In the genomic region with DNA sequence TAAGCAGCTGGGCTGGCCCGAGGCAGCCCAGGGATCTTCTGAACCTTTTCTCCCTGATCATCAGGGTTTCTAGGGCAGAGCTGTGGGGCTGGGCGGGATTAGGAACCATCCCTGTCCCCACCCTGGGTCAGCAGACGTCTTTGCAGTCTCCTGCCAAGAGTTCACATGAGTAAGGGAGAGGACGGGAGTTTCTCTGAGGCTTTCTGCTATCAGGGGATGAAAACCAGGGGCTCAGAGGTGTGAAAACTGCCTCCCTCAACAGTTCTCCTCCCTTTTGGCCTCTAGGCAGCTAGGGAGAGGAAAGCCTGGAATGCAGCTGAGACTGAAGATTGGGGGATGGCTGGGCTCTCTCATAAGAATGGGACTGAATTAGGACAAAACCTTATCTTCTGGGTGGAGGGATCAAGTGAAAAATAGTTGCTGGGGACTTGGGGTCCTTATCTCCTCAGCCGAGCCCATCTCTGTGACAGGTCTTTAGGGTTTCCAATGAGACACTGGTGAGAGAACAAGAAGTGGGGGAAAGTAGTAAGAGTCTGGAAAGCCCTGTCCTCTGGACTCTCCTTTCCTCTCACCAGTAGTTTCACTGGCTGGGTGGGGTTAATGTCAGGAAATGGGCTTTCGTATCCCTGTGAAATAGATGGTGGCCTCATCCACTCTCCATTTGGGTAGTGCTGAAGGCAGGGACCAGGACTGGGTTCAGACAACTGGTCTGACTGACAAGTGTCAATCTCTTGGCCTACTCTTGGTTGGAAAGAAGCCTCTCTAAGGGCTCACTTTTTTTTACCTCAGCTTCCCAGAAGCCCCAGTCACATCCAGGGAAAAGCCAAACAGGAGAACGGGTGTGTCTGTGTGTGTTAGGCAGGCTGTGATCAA, we compare ENCODE assay signal across 17 cellular contexts. TPM values are rescaled to one million over a fixed set of nuclear protein-coding genes. Genes with fewer than 3 reads are reported as not detected.
DNase-seq lines count a peak whose midpoint lies in the region; ATAC-seq and TF ChIP-seq lines count a peak whose summit lies in the region.
"Had no signal": no experiment of that assay in that cellular context is flagged by ENCODE, and none has a peak within 500 bp of the region (broad histone marks: within the 10 kb centered on the region; RNA-seq: fewer than 3 reads in every experiment).

No MANE protein-coding gene starts in this region.

- H3K27me3 ChIP-seq in PC-9 (ENCODE audit: insufficient read depth, low read depth): no peaks in the 10 kb centered on the region
- H3K27me3 ChIP-seq in testis: no peaks in the 10 kb centered on the region

- H3K9me3 ChIP-seq in PC-9 (ENCODE audit: insufficient read depth, low read depth) (no peaks in the 10 kb centered on the region), testis (no peaks in the 10 kb centered on the region)
- H3K9me3 ChIP-seq: lower lobe of right lung had no signal

- no peak for DNase-seq in PC-9
- DNase-seq in endothelial cell (ENCODE audit: low spot score): no peak
- DNase-seq in testis: peak; percentile 70
- DNase-seq: activated CD4-positive, CD25-positive, alpha-beta regulatory T cell; activated CD8-positive, alpha-beta memory T cell treated with anti-CD3 and anti-CD28 coated beads, Interleukin-2, amount 50 U/mL, for 4 hours; activated naive CD8-positive, alpha-beta T cell treated with anti-CD3 and anti-CD28 coated beads, Interleukin-2, amount 10 ng/mL, durations not matched to agents 7 days and 5 days; C1 segment of cervical spinal cord; DND-41; KBM-7; lower lobe of right lung; NCI-H446; stimulated activated naive CD8-positive, alpha-beta T cell treated with anti-CD3 and anti-CD28 coated beads, Interleukin-15, Interleukin-2, amounts not matched to agents 100 U/mL and 50 U/mL, for 24 hours had no signal

- H3K27ac ChIP-seq in PC-9 (no peak overlapping the region), testis (peak overlapping the region in 1 of 2 donors; percentile 12)
- H3K27ac ChIP-seq: lower lobe of right lung had no signal

- H2AFZ ChIP-seq in PC-9: no peak overlapping the region

- H3K36me3 Mint-ChIP-seq in endothelial cell (ENCODE audit: low read depth, unreplicated experiment) (peaks cover 29% of the 10 kb centered on the region), nephron (ENCODE audit: low read depth) (peaks cover 7% of the 10 kb centered on the region)
- H3K36me3 Mint-ChIP-seq: activated naive CD8-positive, alpha-beta T cell treated with anti-CD3 and anti-CD28 coated beads, Interleukin-2, amount 10 ng/mL, durations not matched to agents 7 days and 5 days had no signal

- ATAC-seq in GM21786 (IDR thresholded peaks at IDR 0.05; ENCODE audit: unreplicated experiment) (no peak), GM21576 (IDR thresholded peaks at IDR 0.05; ENCODE audit: unreplicated experiment) (no peak), GM18520 (IDR thresholded peaks at IDR 0.05; ENCODE audit: unreplicated experiment) (no peak)
- ATAC-seq: lower lobe of right lung; stimulated activated naive CD8-positive, alpha-beta T cell treated with anti-CD3 and anti-CD28 coated beads, Interleukin-15, Interleukin-2, amounts not matched to agents 100 U/mL and 50 U/mL, for 24 hours had no signal

- CTCF ChIA-PET in PC-9 (lab: Charles Lee): no interaction called here

- POLR2A ChIA-PET in PC-9 (lab: Charles Lee; ENCODE audit: unreplicated experiment): no interaction called here

- peak overlapping the region; percentile 11 for H3K27ac Mint-ChIP-seq in endothelial cell (ENCODE audit: unreplicated experiment)
- H3K27ac Mint-ChIP-seq in nephron: peak overlapping the region in 2 of 3 experiments; percentile 51 to 60
- H3K27ac Mint-ChIP-seq: activated naive CD8-positive, alpha-beta T cell treated with anti-CD3 and anti-CD28 coated beads, Interleukin-2, amount 10 ng/mL, durations not matched to agents 7 days and 5 days had no signal

- H3K36me3 ChIP-seq in PC-9 (ENCODE audit: low read depth) (no peaks in the 10 kb centered on the region), testis (ENCODE audit: low read depth, missing control alignments) (no peaks in the 10 kb centered on the region)

- H3K4me1 ChIP-seq in PC-9 (replicated peaks; ENCODE audit: insufficient read depth) (peaks cover 26% of the 10 kb centered on the region), testis (peaks cover 19% of the 10 kb centered on the region)

- intact Hi-C loops in PC-9 (cut with micrococcal nuclease; ENCODE audit: unreplicated experiment) (loop anchor here (5.0 kb wide), 1 partner anchor 370 kb away; the partner anchor contains the start of gene HOXC8), testis (cut with DNase I; ENCODE audit: low total_unique reads) (loop anchor here (10.0 kb wide), 1 partner anchor 152 kb away; no protein-coding TSS in a partner anchor)

- H3K79me2 ChIP-seq in PC-9 (ENCODE audit: low read depth): no peaks in the 10 kb centered on the region

- H3K27me3 Mint-ChIP-seq in endothelial cell (ENCODE audit: unreplicated experiment) (peaks cover 19% of the 10 kb centered on the region), nephron (ENCODE audit: low read depth) (peaks cover 6% of the 10 kb centered on the region)

- no peaks in the 10 kb centered on the region for H4K20me1 ChIP-seq in PC-9 (ENCODE audit: insufficient read depth)

- TF ChIP-seq POLR2A in testis (IDR thresholded peaks at IDR 0.05): no peak

- BruUV-seq in PC-9 (replicated peaks; lab: Mats Ljungman, UMichigan): TSS peak; percentile 18

- no peaks in the 10 kb centered on the region for H3K9me3 Mint-ChIP-seq in endothelial cell (ENCODE audit: unreplicated experiment)
- no peaks in the 10 kb centered on the region for H3K9me3 Mint-ChIP-seq in nephron
- H3K9me3 Mint-ChIP-seq: activated naive CD8-positive, alpha-beta T cell treated with anti-CD3 and anti-CD28 coated beads, Interleukin-2, amount 10 ng/mL, durations not matched to agents 7 days and 5 days had no signal

- TF ChIP-seq CTCF in PC-9 (conservative IDR thresholded peaks at IDR 0.05) (no peak), endothelial cell (IDR thresholded peaks at IDR 0.05; ENCODE audit: unreplicated experiment) (no peak), nephron (IDR thresholded peaks at IDR 0.05; ENCODE audit: unreplicated experiment in 3 of 3) (no peak), testis (IDR thresholded peaks at IDR 0.05) (no peak)

- H3K4me3 Mint-ChIP-seq in endothelial cell (ENCODE audit: unreplicated experiment) (peak overlapping the region; percentile 70), nephron (peak overlapping the region; percentile 70 to 89 (median 73))
- H3K4me3 Mint-ChIP-seq: activated naive CD8-positive, alpha-beta T cell treated with anti-CD3 and anti-CD28 coated beads, Interleukin-2, amount 10 ng/mL, durations not matched to agents 7 days and 5 days had no signal

- peaks cover 40% of the 10 kb centered on the region for H3K4me1 Mint-ChIP-seq in endothelial cell (ENCODE audit: unreplicated experiment)
- H3K4me1 Mint-ChIP-seq in nephron: peaks cover 64% of the 10 kb centered on the region

- H3K4me3 ChIP-seq in PC-9 (no peak overlapping the region), testis (no peak overlapping the region)
- H3K4me3 ChIP-seq: lower lobe of right lung, smooth muscle cell had no signal

- no peak overlapping the region for H3K4me2 ChIP-seq in PC-9
- H3K4me2 ChIP-seq: smooth muscle cell had no signal

- H3F3A ChIP-seq in PC-9 (ENCODE audit: insufficient read depth, low read depth): peaks cover 21% of the 10 kb centered on the region; the same call in 1 of the 2 replicates

- 63 to 72% methylated on average over 7 of the region's 7 CpGs for WGBS in testis, 2 donors

- H3K9me2 ChIP-seq in PC-9 (ENCODE audit: insufficient read depth): no peaks in the 10 kb centered on the region

RNA-seq across cellular contexts. Expression of gene ZNF385A, which starts 7.7 kb away (rescaled TPM):
- 17.2 and 18.0 TPM in 2 replicates for total RNA-seq in PC-9 (2021)
- total RNA-seq in endothelial cell (ENCODE audit: unreplicated experiment): 15.6 TPM
- total RNA-seq in testis: 1 to 10 TPM; 3.5 to 5.6 TPM
- 10.9 TPM for polyA plus RNA-seq in testis (ENCODE audit: insufficient read depth, low read depth, low replicate concordance)

RNA-seq across cellular contexts. Expression of gene GPR84, which starts 12.5 kb away (rescaled TPM):
- total RNA-seq in PC-9 (2021) (not detected in 2 replicates), endothelial cell (ENCODE audit: unreplicated experiment) (0.41 TPM), testis (under 1 TPM in 1 of 2 donors, not detected in 1; 0.43 TPM)
- 0.58 TPM for polyA plus RNA-seq in testis (ENCODE audit: insufficient read depth, low read depth, low replicate concordance)
- polyA plus RNA-seq: smooth muscle cell had no signal

RNA-seq across cellular contexts. Expression of gene ITGA5, which starts 42.2 kb away (rescaled TPM):
- total RNA-seq in PC-9 (2021) (26.7 and 28.4 TPM in 2 replicates), endothelial cell (ENCODE audit: unreplicated experiment) (688 TPM), testis (10 to 100 TPM in 1 of 2 donors, 1 to 10 TPM in 1; 9.0 to 10.7 TPM)
- 16.3 TPM for polyA plus RNA-seq in testis (ENCODE audit: insufficient read depth, low read depth, low replicate concordance)

RNA-seq across cellular contexts. Expression of gene COPZ1, which starts 51.9 kb away (rescaled TPM):
- total RNA-seq in PC-9 (2021): 232 and 265 TPM in 2 replicates
- total RNA-seq in endothelial cell (ENCODE audit: unreplicated experiment): 130 TPM
- total RNA-seq in testis: 10 to 100 TPM; 45.9 to 63.9 TPM
- polyA plus RNA-seq in testis (ENCODE audit: insufficient read depth, low read depth, low replicate concordance): 123 TPM

Comparison
In these comparisons a context has a peak if more than half of its experiments do, and no peak if none do; other contexts are left out.
1. RNA of gene ITGA5, which starts 42.2 kb away (total RNA-seq): 688 TPM in endothelial cell (single experiment); 26.7 to 28.4 TPM in PC-9 and 9.0 to 10.7 TPM in testis; every median in the first group is over 10 times any median in the second.